Comparison of ENCODE assay signal across 8 cellular contexts in the genomic region with DNA sequence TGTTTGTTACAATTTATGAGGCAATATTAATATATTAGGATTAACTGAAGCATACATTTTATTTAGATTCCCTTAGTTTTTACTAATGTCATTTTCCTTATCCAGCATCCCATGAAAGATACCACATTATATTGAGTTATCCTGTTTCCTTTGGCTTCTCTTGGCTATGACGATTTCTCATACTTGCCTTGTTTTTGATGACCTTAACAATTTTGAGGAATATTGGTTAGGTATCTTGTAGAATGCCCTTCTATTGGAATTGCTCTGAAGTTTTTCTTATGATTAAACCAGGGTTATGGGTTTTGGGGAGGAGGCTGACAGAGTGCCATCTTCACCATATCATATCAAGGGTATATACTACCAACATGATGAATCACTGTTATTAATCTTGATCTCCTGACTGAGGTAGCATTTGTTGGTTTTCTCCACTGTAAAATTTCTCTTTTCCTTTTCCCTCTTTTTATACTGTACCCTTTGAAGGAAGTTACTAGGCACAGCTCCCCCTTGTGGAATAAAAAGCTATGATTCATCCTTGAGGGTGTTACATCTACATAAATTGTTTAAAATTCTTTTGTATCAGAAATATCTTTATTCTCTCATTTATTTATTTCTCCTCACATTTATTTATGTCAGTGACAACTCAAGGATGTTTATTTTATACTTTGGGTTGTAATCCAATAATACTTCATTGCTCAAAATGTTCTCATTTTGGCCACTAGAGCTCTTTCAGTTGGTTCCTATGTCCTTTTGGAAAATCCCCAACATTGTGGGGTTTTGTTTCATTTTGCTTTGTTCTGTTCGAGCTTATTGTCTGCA.
A peak's percentile ranks its signal among the peaks of the same experiment; 100 is the strongest.
DNase-seq lines count a peak whose midpoint lies in the region; TF ChIP-seq lines count a peak whose summit lies in the region.

No MANE protein-coding gene starts in this region.

- in situ Hi-C loops in GM13976 (cut with MboI; ENCODE audit: low sequenced_read_pairs, unreplicated experiment): no loop called here

- no peak overlapping the region for H3K27ac Mint-ChIP-seq in chondrocyte (ENCODE audit: unreplicated experiment)
- H3K27ac Mint-ChIP-seq in activated T-helper 1 cell treated with anti-CD3 and anti-CD28 coated beads, Interleukin-12 subunit alpha, Interleukin-12 subunit beta, Interleukin-2, Interleukin-4 antibody, amounts not matched to agents 30 ng/mL and 10 ng/mL and 1 ng/mL, durations not matched to agents 14 hours and 24 hours and 36 hours: no peak overlapping the region

- H3K27me3 Mint-ChIP-seq in chondrocyte (ENCODE audit: low read depth): peaks cover 2% of the 10 kb centered on the region
- H3K27me3 Mint-ChIP-seq in activated T-helper 1 cell treated with anti-CD3 and anti-CD28 coated beads, Interleukin-12 subunit alpha, Interleukin-12 subunit beta, Interleukin-2, Interleukin-4 antibody, amounts not matched to agents 30 ng/mL and 10 ng/mL and 1 ng/mL, durations not matched to agents 14 hours and 24 hours and 36 hours (ENCODE audit: insufficient read depth): peaks cover 2% of the 10 kb centered on the region

- intact Hi-C loops in activated T-helper 1 cell treated with anti-CD3 and anti-CD28 coated beads, Interleukin-12 subunit alpha, Interleukin-12 subunit beta, Interleukin-2, Interleukin-4 antibody, amounts not matched to agents 30 ng/mL and 10 ng/mL and 1 ng/mL, durations not matched to agents 14 hours and 24 hours and 36 hours (cut with micrococcal nuclease): loop anchor here (1.0 kb wide), 2 partner anchors 404 to 432 kb away; no protein-coding TSS in a partner anchor

- H3K36me3 ChIP-seq in ACC112 (ENCODE audit: insufficient read depth, low read length): no peaks in the 10 kb centered on the region

- no peaks in the 10 kb centered on the region for H3K4me1 Mint-ChIP-seq in chondrocyte (ENCODE audit: low read depth)
- H3K4me1 Mint-ChIP-seq in activated T-helper 1 cell treated with anti-CD3 and anti-CD28 coated beads, Interleukin-12 subunit alpha, Interleukin-12 subunit beta, Interleukin-2, Interleukin-4 antibody, amounts not matched to agents 30 ng/mL and 10 ng/mL and 1 ng/mL, durations not matched to agents 14 hours and 24 hours and 36 hours (ENCODE audit: low read depth): no peaks in the 10 kb centered on the region

- H3K9me3 Mint-ChIP-seq in chondrocyte (ENCODE audit: low read depth): no peaks in the 10 kb centered on the region
- H3K9me3 Mint-ChIP-seq in activated T-helper 1 cell treated with anti-CD3 and anti-CD28 coated beads, Interleukin-12 subunit alpha, Interleukin-12 subunit beta, Interleukin-2, Interleukin-4 antibody, amounts not matched to agents 30 ng/mL and 10 ng/mL and 1 ng/mL, durations not matched to agents 14 hours and 24 hours and 36 hours: no peaks in the 10 kb centered on the region

- no peaks in the 10 kb centered on the region; the same call in 1 of the 2 replicates for H3K27me3 ChIP-seq in ACC112 (ENCODE audit: insufficient read depth, low read length)

- H3K4me3 Mint-ChIP-seq in chondrocyte (ENCODE audit: unreplicated experiment): no peak overlapping the region
- H3K4me3 Mint-ChIP-seq in activated T-helper 1 cell treated with anti-CD3 and anti-CD28 coated beads, Interleukin-12 subunit alpha, Interleukin-12 subunit beta, Interleukin-2, Interleukin-4 antibody, amounts not matched to agents 30 ng/mL and 10 ng/mL and 1 ng/mL, durations not matched to agents 14 hours and 24 hours and 36 hours: no peak overlapping the region

- peak; percentile 10 for DNase-seq in GM13976 (ENCODE audit: low spot score)
- DNase-seq in LNCaP clone FGC (ENCODE audit: low read depth): no peak
- no peak for DNase-seq in chondrocyte (ENCODE audit: low spot score)
- peak; percentile 14 for DNase-seq in non-pigmented ciliary epithelial cell (ENCODE audit: low read depth)
- DNase-seq in activated T-helper 1 cell treated with anti-CD3 and anti-CD28 coated beads, Interleukin-12 subunit alpha, Interleukin-12 subunit beta, Interleukin-2, Interleukin-4 antibody, amounts not matched to agents 30 ng/mL and 10 ng/mL and 1 ng/mL, durations not matched to agents 14 hours and 24 hours and 36 hours (ENCODE audit: low spot score): no peak
- no peak for DNase-seq in activated CD4-positive, CD25-positive, alpha-beta regulatory T cell (lab: John Stamatoyannopoulos, UW)
- DNase-seq in stimulated activated CD4-positive, alpha-beta T cell treated with anti-CD3 and anti-CD28 coated beads, Interleukin-4, amount 100 ng/mL, for 1 hour: no peak

- no peak overlapping the region for H3K27ac ChIP-seq in ACC112 (ENCODE audit: low read depth, low read length)

- no peaks in the 10 kb centered on the region for H3K79me2 ChIP-seq in ACC112 (ENCODE audit: control insufficient read depth, insufficient read depth, low read length, unreplicated experiment)

- TF ChIP-seq CTCF in GM13976 (IDR thresholded peaks at IDR 0.05; ENCODE audit: borderline replicate concordance, control extremely low read depth, extremely low read depth, insufficient read depth, missing control alignments) (peak; percentile 43), LNCaP clone FGC (IDR thresholded peaks at IDR 0.05; ENCODE audit: control insufficient read depth, extremely low read depth, insufficient read depth) (peak; percentile 29; the same call in 1 of the 2 replicates), chondrocyte (IDR thresholded peaks at IDR 0.05) (peak; percentile 87)

- H3K36me3 Mint-ChIP-seq in chondrocyte (ENCODE audit: low read depth): no peaks in the 10 kb centered on the region
- no peaks in the 10 kb centered on the region for H3K36me3 Mint-ChIP-seq in activated T-helper 1 cell treated with anti-CD3 and anti-CD28 coated beads, Interleukin-12 subunit alpha, Interleukin-12 subunit beta, Interleukin-2, Interleukin-4 antibody, amounts not matched to agents 30 ng/mL and 10 ng/mL and 1 ng/mL, durations not matched to agents 14 hours and 24 hours and 36 hours (ENCODE audit: low read depth)

- H3K4me3 ChIP-seq in ACC112 (ENCODE audit: low read depth, low read length) (no peak overlapping the region), LNCaP clone FGC (ENCODE audit: low read depth, low read length) (no peak overlapping the region)

- H2AFZ ChIP-seq in ACC112 (ENCODE audit: low read length, unreplicated experiment): peak overlapping the region; percentile 46

- peaks cover 6% of the 10 kb centered on the region for H3K4me1 ChIP-seq in ACC112 (ENCODE audit: control insufficient read depth, insufficient read depth, low read length, unreplicated experiment)

Comparison
In these comparisons a context has a peak if more than half of its experiments do, and no peak if none do; other contexts are left out.
1. DNase-seq: peak in GM13976 (single experiment) and non-pigmented ciliary epithelial cell (single experiment); none in LNCaP clone FGC (single experiment), chondrocyte (single experiment), activated T-helper 1 cell treated with anti-CD3 and anti-CD28 coated beads, Interleukin-12 subunit alpha, Interleukin-12 subunit beta, Interleukin-2, Interleukin-4 antibody, amounts not matched to agents 30 ng/mL and 10 ng/mL and 1 ng/mL, durations not matched to agents 14 hours and 24 hours and 36 hours (single experiment), activated CD4-positive, CD25-positive, alpha-beta regulatory T cell (0 of 4) and stimulated activated CD4-positive, alpha-beta T cell treated with anti-CD3 and anti-CD28 coated beads, Interleukin-4, amount 100 ng/mL, for 1 hour (single experiment).
2. CTCF ChIP-seq: peak in every context shown above with its lines; median percentile 87 in chondrocyte; 43 in GM13976; 29 in LNCaP clone FGC.